Comparison of ENCODE assay signal across 24 cellular contexts in genomic region chr5:154166901-154167791, GRCh38. TPM values are rescaled to one million over a fixed set of nuclear protein-coding genes. Genes with fewer than 3 reads are reported as not detected.
DNase-seq lines count a peak whose midpoint lies in the region; ATAC-seq and TF ChIP-seq lines count a peak whose summit lies in the region.
"Had no signal": no experiment of that assay in that cellular context is flagged by ENCODE, and none has a peak within 500 bp of the region (broad histone marks: within the 10 kb centered on the region; RNA-seq: fewer than 3 reads in every experiment).

No MANE protein-coding gene starts in this region.

- H3K27ac Mint-ChIP-seq in WTC11, result peak overlapping the region; percentile 5
- no peak overlapping the region for H3K27ac Mint-ChIP-seq in nephron progenitor cell
- H3K27ac Mint-ChIP-seq: activated CD4-positive, alpha-beta memory T cell treated with anti-CD3 and anti-CD28 coated beads, Interleukin-2, amount 10 ng/mL, durations not matched to agents 7 days and 5 days; activated naive CD4-positive, alpha-beta T cell treated with anti-CD3 and anti-CD28 coated beads, Interleukin-2, amount 50 U/mL, for 24 hours; mesothelial cell of epicardium had no signal

- CTCF ChIA-PET in WTC11 (lab: Charles Lee), result interaction anchor here (1.0 to 4.3 kb wide), 5 partner anchors 10 to 193 kb away, joined by 3 to 36 read pairs (median 4); no protein-coding TSS in a partner anchor

- POLR2A ChIA-PET in WTC11 (lab: Charles Lee), result interaction anchor here (0.6 kb wide), 1 partner anchor 14 kb away, joined by 5 read pairs; no protein-coding TSS in a partner anchor

- peak; percentile 38 for ATAC-seq in WTC11
- no peak for ATAC-seq in GM18858 (IDR thresholded peaks at IDR 0.05; ENCODE audit: unreplicated experiment)
- no peak for ATAC-seq in HG03159 (IDR thresholded peaks at IDR 0.05; ENCODE audit: unreplicated experiment)
- ATAC-seq: activated T-cell treated with anti-CD3 and anti-CD28 coated beads, Interleukin-2, amount 50 U/mL, for 4 hours; GM12878; left cardiac atrium had no signal

- no peak for TF ChIP-seq CTCF in WTC11 (IDR thresholded peaks at IDR 0.05)
- TF ChIP-seq CTCF in nephron progenitor cell (IDR thresholded peaks at IDR 0.05), result no peak

- H3K4me1 Mint-ChIP-seq in WTC11 (peaks cover 75% of the 10 kb centered on the region), nephron progenitor cell (peaks cover 79% of the 10 kb centered on the region)
- H3K4me1 Mint-ChIP-seq: activated CD4-positive, alpha-beta memory T cell treated with anti-CD3 and anti-CD28 coated beads, Interleukin-2, amount 10 ng/mL, durations not matched to agents 7 days and 5 days; activated naive CD4-positive, alpha-beta T cell treated with anti-CD3 and anti-CD28 coated beads, Interleukin-2, amount 50 U/mL, for 24 hours had no signal

- H3K4me3 Mint-ChIP-seq in WTC11, result peak overlapping the region; percentile 15; the same call in 1 of the 2 replicates
- H3K4me3 Mint-ChIP-seq in nephron progenitor cell, result peak overlapping the region; percentile 31
- H3K4me3 Mint-ChIP-seq: activated CD4-positive, alpha-beta memory T cell treated with anti-CD3 and anti-CD28 coated beads, Interleukin-2, amount 10 ng/mL, durations not matched to agents 7 days and 5 days; activated naive CD4-positive, alpha-beta T cell treated with anti-CD3 and anti-CD28 coated beads, Interleukin-2, amount 50 U/mL, for 24 hours; activated T-cell treated with anti-CD3 and anti-CD28 coated beads, Interleukin-2, amount 50 U/mL, for 4 hours; mesothelial cell of epicardium; neural crest cell had no signal

- H3K27me3 Mint-ChIP-seq in WTC11 (ENCODE audit: low read depth) (no peaks in the 10 kb centered on the region), nephron progenitor cell (ENCODE audit: low read depth, poor library complexity) (peaks cover 64% of the 10 kb centered on the region)

- H3K9me3 Mint-ChIP-seq in WTC11 (no peaks in the 10 kb centered on the region), nephron progenitor cell (no peaks in the 10 kb centered on the region)
- H3K9me3 Mint-ChIP-seq: activated CD4-positive, alpha-beta memory T cell treated with anti-CD3 and anti-CD28 coated beads, Interleukin-2, amount 10 ng/mL, durations not matched to agents 7 days and 5 days; activated naive CD4-positive, alpha-beta T cell treated with anti-CD3 and anti-CD28 coated beads, Interleukin-2, amount 50 U/mL, for 24 hours; activated T-cell treated with anti-CD3 and anti-CD28 coated beads, Interleukin-2, amount 50 U/mL, for 4 hours; mesothelial cell of epicardium; neural crest cell had no signal

- DNase-seq in DMS153 (lab: John Stamatoyannopoulos, UW), result peak; percentile 21
- no peak for DNase-seq in DMS153 treated with DMSO at 0.1 percent for 48 hours (lab: John Stamatoyannopoulos, UW; ENCODE audit: unreplicated experiment)
- peak; percentile 4 for DNase-seq in NCI-H2081 treated with DMSO at 0.1 percent for 48 hours (lab: John Stamatoyannopoulos, UW)
- DNase-seq in WTC11 (ENCODE audit: low spot score), result no peak
- no peak for DNase-seq in nephron progenitor cell
- DNase-seq in medulla oblongata (ENCODE audit: extremely low spot score), result no peak
- DNase-seq: activated CD4-positive, alpha-beta memory T cell treated with anti-CD3 and anti-CD28 coated beads, Interleukin-2, amount 10 ng/mL, durations not matched to agents 7 days and 5 days; activated T-cell treated with anti-CD3 and anti-CD28 coated beads, Interleukin-2, amount 50 U/mL, for 4 hours; BE2C; Calu3; GF-D8; left cardiac atrium; NCI-H2171 treated with DMSO at 0.1 percent for 48 hours; SIG-M5; spleen; T-helper 2 cell; testis; WERI-Rb-1 had no signal

- H3K36me3 Mint-ChIP-seq in WTC11 (no peaks in the 10 kb centered on the region), nephron progenitor cell (ENCODE audit: low read depth) (no peaks in the 10 kb centered on the region)
- H3K36me3 Mint-ChIP-seq: activated naive CD4-positive, alpha-beta T cell treated with anti-CD3 and anti-CD28 coated beads, Interleukin-2, amount 50 U/mL, for 24 hours; mesothelial cell of epicardium had no signal

TF ChIP-seq in WTC11, 78 proteins besides CTCF, POLR2A, EP300 and RAD21:
- TF ChIP-seq USF2 (CRISPR knock-in tag; IDR thresholded peaks at IDR 0.05) (peak; percentile 7; the same call in 1 of the 2 replicates), SOX15 (CRISPR knock-in tag; IDR thresholded peaks at IDR 0.05) (no peak), ZNF423 (CRISPR knock-in tag; IDR thresholded peaks at IDR 0.05) (peak; percentile 38; the same call in 1 of the 2 replicates), ZNF512 (CRISPR knock-in tag; IDR thresholded peaks at IDR 0.05; ENCODE audit: borderline replicate concordance) (peak; percentile 98), CREB1 (CRISPR knock-in tag; IDR thresholded peaks at IDR 0.05) (no peak), MAX (CRISPR knock-in tag; IDR thresholded peaks at IDR 0.05) (no peak), FOXP4 (CRISPR knock-in tag; IDR thresholded peaks at IDR 0.05) (peak; percentile 85; the same call in 1 of the 2 replicates), TEAD1 (CRISPR knock-in tag; IDR thresholded peaks at IDR 0.05) (0 out of 2 replicates have a peak, but pooled peaks have one; percentile 63), ETV6 (CRISPR knock-in tag; IDR thresholded peaks at IDR 0.05) (peak; percentile 92)

RNA-seq across cellular contexts. Expression of gene GALNT10, which starts 23.4 kb away (rescaled TPM):
- 15.9 to 22.9 TPM (median 17.5 TPM) in 3 replicates for total RNA-seq in WTC11 (2021)

Comparison
In these comparisons a context has a peak if more than half of its experiments do, and no peak if none do; other contexts are left out.
1. DNase-seq: peak in DMS153 (single experiment) and NCI-H2081 treated with DMSO at 0.1 percent for 48 hours (single experiment); none in DMS153 treated with DMSO at 0.1 percent for 48 hours (single experiment), WTC11 (single experiment), nephron progenitor cell (single experiment) and medulla oblongata (single experiment).